1 cellular context compared by ENCODE assay signal in genomic region chr9:38358390-38359296, GRCh38.
TF ChIP-seq lines count a peak whose summit lies in the region.

No MANE protein-coding gene starts in this region.

TF ChIP-seq in HepG2, 621 proteins besides CTCF, POLR2A, EP300 and RAD21:
- TF ChIP-seq, protein P1, sequence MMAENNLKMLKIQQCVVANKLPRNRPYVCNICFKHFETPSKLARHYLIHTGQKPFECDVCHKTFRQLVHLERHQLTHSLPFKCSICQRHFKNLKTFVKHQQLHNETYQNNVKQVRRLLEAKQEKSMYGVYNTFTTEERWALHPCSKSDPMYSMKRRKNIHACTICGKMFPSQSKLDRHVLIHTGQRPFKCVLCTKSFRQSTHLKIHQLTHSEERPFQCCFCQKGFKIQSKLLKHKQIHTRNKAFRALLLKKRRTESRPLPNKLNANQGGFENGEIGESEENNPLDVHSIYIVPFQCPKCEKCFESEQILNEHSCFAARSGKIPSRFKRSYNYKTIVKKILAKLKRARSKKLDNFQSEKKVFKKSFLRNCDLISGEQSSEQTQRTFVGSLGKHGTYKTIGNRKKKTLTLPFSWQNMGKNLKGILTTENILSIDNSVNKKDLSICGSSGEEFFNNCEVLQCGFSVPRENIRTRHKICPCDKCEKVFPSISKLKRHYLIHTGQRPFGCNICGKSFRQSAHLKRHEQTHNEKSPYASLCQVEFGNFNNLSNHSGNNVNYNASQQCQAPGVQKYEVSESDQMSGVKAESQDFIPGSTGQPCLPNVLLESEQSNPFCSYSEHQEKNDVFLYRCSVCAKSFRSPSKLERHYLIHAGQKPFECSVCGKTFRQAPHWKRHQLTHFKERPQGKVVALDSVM (CRISPR knock-in tag; IDR thresholded peaks at IDR 0.05), result 0 out of 2 replicates have a peak, but pooled peaks have one; percentile 21
- TF ChIP-seq ZNF687 (CRISPR knock-in tag; IDR thresholded peaks at IDR 0.05) (peak; percentile 31; the same call in 1 of the 2 replicates), MAFF (IDR thresholded peaks at IDR 0.05; ENCODE audit: low read depth, low read length) (peak; percentile 15; the same call in 1 of the 2 replicates), ETV5 (CRISPR knock-in tag; IDR thresholded peaks at IDR 0.05; ENCODE audit: borderline replicate concordance) (no peak), AHR (CRISPR knock-in tag; IDR thresholded peaks at IDR 0.05) (no peak), ZBTB1 (CRISPR knock-in tag; IDR thresholded peaks at IDR 0.05; ENCODE audit: borderline replicate concordance) (no peak), ZNF121 (CRISPR knock-in tag; IDR thresholded peaks at IDR 0.05) (peak; percentile 94), ZNF224 (CRISPR knock-in tag; IDR thresholded peaks at IDR 0.05) (no peak), ZNF883 (CRISPR knock-in tag; IDR thresholded peaks at IDR 0.05; ENCODE audit: not compliant biosample characterization) (peak; percentile 39), SPEN (CRISPR knock-in tag; IDR thresholded peaks at IDR 0.05; ENCODE audit: low read depth) (0 out of 2 replicates have a peak, but pooled peaks have one; percentile 37), HNF4A (CRISPR knock-in tag; IDR thresholded peaks at IDR 0.05) (peak; percentile 49; the same call in 1 of the 2 replicates), ZNF784 (CRISPR knock-in tag; IDR thresholded peaks at IDR 0.05; ENCODE audit: borderline replicate concordance) (0 out of 2 replicates have a peak, but pooled peaks have one; percentile 24), TEAD3 (CRISPR knock-in tag; optimal IDR thresholded peaks at IDR 0.05; ENCODE audit: borderline replicate concordance) (peak; percentile 80)
- TF ChIP-seq, protein P2, sequence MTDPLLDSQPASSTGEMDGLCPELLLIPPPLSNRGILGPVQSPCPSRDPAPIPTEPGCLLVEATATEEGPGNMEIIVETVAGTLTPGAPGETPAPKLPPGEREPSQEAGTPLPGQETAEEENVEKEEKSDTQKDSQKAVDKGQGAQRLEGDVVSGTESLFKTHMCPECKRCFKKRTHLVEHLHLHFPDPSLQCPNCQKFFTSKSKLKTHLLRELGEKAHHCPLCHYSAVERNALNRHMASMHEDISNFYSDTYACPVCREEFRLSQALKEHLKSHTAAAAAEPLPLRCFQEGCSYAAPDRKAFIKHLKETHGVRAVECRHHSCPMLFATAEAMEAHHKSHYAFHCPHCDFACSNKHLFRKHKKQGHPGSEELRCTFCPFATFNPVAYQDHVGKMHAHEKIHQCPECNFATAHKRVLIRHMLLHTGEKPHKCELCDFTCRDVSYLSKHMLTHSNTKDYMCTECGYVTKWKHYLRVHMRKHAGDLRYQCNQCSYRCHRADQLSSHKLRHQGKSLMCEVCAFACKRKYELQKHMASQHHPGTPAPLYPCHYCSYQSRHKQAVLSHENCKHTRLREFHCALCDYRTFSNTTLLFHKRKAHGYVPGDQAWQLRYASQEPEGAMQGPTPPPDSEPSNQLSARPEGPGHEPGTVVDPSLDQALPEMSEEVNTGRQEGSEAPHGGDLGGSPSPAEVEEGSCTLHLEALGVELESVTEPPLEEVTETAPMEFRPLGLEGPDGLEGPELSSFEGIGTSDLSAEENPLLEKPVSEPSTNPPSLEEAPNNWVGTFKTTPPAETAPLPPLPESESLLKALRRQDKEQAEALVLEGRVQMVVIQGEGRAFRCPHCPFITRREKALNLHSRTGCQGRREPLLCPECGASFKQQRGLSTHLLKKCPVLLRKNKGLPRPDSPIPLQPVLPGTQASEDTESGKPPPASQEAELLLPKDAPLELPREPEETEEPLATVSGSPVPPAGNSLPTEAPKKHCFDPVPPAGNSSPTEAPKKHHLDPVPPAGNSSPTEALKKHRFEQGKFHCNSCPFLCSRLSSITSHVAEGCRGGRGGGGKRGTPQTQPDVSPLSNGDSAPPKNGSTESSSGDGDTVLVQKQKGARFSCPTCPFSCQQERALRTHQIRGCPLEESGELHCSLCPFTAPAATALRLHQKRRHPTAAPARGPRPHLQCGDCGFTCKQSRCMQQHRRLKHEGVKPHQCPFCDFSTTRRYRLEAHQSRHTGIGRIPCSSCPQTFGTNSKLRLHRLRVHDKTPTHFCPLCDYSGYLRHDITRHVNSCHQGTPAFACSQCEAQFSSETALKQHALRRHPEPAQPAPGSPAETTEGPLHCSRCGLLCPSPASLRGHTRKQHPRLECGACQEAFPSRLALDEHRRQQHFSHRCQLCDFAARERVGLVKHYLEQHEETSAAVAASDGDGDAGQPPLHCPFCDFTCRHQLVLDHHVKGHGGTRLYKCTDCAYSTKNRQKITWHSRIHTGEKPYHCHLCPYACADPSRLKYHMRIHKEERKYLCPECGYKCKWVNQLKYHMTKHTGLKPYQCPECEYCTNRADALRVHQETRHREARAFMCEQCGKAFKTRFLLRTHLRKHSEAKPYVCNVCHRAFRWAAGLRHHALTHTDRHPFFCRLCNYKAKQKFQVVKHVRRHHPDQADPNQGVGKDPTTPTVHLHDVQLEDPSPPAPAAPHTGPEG (CRISPR knock-in tag; IDR thresholded peaks at IDR 0.05), result no peak
- TF ChIP-seq, protein P3, sequence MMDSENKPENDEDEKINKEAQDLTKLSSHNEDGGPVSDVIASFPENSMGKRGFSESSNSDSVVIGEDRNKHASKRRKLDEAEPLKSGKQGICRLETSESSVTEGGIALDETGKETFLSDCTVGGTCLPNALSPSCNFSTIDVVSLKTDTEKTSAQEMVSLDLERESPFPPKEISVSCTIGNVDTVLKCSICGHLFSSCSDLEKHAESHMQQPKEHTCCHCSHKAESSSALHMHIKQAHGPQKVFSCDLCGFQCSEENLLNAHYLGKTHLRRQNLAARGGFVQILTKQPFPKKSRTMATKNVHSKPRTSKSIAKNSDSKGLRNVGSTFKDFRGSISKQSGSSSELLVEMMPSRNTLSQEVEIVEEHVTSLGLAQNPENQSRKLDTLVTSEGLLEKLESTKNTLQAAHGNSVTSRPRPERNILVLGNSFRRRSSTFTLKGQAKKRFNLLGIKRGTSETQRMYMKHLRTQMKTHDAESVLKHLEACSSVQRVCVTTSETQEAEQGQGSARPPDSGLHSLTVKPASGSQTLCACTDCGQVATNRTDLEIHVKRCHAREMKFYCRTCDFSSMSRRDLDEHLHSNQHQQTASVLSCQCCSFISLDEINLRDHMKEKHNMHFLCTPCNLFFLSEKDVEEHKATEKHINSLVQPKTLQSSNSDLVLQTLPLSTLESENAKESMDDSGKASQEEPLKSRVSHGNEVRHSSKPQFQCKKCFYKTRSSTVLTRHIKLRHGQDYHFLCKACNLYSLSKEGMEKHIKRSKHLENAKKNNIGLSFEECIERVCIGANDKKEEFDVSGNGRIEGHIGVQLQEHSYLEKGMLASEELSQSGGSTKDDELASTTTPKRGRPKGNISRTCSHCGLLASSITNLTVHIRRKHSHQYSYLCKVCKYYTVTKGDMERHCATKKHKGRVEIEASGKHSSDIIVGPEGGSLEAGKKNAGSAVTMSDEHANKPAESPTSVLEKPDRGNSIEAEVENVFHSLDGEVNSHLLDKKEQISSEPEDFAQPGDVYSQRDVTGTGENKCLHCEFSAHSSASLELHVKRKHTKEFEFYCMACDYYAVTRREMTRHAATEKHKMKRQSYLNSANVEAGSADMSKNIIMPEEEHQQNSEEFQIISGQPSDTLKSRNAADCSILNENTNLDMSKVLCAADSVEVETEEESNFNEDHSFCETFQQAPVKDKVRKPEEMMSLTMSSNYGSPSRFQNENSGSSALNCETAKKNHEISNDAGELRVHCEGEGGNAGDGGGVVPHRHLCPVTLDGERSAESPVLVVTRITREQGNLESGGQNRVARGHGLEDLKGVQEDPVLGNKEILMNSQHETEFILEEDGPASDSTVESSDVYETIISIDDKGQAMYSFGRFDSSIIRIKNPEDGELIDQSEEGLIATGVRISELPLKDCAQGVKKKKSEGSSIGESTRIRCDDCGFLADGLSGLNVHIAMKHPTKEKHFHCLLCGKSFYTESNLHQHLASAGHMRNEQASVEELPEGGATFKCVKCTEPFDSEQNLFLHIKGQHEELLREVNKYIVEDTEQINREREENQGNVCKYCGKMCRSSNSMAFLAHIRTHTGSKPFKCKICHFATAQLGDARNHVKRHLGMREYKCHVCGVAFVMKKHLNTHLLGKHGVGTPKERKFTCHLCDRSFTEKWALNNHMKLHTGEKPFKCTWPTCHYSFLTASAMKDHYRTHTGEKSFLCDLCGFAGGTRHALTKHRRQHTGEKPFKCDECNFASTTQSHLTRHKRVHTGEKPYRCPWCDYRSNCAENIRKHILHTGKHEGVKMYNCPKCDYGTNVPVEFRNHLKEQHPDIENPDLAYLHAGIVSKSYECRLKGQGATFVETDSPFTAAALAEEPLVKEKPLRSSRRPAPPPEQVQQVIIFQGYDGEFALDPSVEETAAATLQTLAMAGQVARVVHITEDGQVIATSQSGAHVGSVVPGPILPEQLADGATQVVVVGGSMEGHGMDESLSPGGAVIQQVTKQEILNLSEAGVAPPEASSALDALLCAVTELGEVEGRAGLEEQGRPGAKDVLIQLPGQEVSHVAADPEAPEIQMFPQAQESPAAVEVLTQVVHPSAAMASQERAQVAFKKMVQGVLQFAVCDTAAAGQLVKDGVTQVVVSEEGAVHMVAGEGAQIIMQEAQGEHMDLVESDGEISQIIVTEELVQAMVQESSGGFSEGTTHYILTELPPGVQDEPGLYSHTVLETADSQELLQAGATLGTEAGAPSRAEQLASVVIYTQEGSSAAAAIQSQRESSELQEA (CRISPR knock-in tag; IDR thresholded peaks at IDR 0.05; ENCODE audit: not compliant biosample characterization), result peak; percentile 46
- TF ChIP-seq, protein P4, sequence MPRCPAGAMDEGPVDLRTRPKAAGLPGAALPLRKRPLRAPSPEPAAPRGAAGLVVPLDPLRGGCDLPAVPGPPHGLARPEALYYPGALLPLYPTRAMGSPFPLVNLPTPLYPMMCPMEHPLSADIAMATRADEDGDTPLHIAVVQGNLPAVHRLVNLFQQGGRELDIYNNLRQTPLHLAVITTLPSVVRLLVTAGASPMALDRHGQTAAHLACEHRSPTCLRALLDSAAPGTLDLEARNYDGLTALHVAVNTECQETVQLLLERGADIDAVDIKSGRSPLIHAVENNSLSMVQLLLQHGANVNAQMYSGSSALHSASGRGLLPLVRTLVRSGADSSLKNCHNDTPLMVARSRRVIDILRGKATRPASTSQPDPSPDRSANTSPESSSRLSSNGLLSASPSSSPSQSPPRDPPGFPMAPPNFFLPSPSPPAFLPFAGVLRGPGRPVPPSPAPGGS (CRISPR knock-in tag; IDR thresholded peaks at IDR 0.05), result 0 out of 2 replicates have a peak, but pooled peaks have one; percentile 50
